ENCODE assay signal across 13 cellular contexts in genomic region chr15:77251662-77252061, GRCh38.
DNase-seq lines count a peak whose midpoint lies in the region; ATAC-seq and TF ChIP-seq lines count a peak whose summit lies in the region.
"Had no signal": no experiment of that assay in that cellular context is flagged by ENCODE, and none has a peak within 500 bp of the region (broad histone marks: within the 10 kb centered on the region; RNA-seq: fewer than 3 reads in every experiment).

No MANE protein-coding gene starts in this region.

- no peaks in the 10 kb centered on the region for H3K36me3 ChIP-seq in PC-3 (ENCODE audit: low read depth, low read length)

- POLR2A ChIA-PET in activated CD4-positive, alpha-beta memory T cell treated with anti-CD3 and anti-CD28 coated beads for 36 hours (lab: Charles Lee), result no interaction called here
- POLR2A ChIA-PET in activated CD4-positive, alpha-beta memory T cell treated with anti-CD3 and anti-CD28 coated beads, Interleukin-2, amount 10 ng/mL, durations not matched to agents 7 days and 5 days (lab: Charles Lee), result no interaction called here
- POLR2A ChIA-PET in PC-3 (lab: Charles Lee; ENCODE audit: unreplicated experiment), result no interaction called here

- peaks cover 2% of the 10 kb centered on the region for H3K4me1 Mint-ChIP-seq in activated CD4-positive, alpha-beta memory T cell treated with anti-CD3 and anti-CD28 coated beads for 36 hours (ENCODE audit: low read depth)
- H3K4me1 Mint-ChIP-seq in activated CD4-positive, alpha-beta memory T cell treated with anti-CD3 and anti-CD28 coated beads, Interleukin-2, amount 10 ng/mL, durations not matched to agents 7 days and 5 days, result no peaks in the 10 kb centered on the region

- no peak overlapping the region for H3K4me3 ChIP-seq in PC-3 (ENCODE audit: low read length)
- H3K4me3 ChIP-seq: left lung, SJSA1, smooth muscle cell had no signal

- H3K9me2 ChIP-seq in PC-3 (replicated peaks; ENCODE audit: low read length), result no peaks in the 10 kb centered on the region

- no peaks in the 10 kb centered on the region for H3K4me1 ChIP-seq in PC-3 (ENCODE audit: insufficient read depth, low read length)
- H3K4me1 ChIP-seq: left lung, SJSA1 had no signal

- H3K27ac ChIP-seq in PC-3 (ENCODE audit: low read length), result no peak overlapping the region
- H3K27ac ChIP-seq: left lung, SJSA1 had no signal

- H3K4me3 Mint-ChIP-seq in activated CD4-positive, alpha-beta memory T cell treated with anti-CD3 and anti-CD28 coated beads for 36 hours, result no peak overlapping the region
- no peak overlapping the region for H3K4me3 Mint-ChIP-seq in activated CD4-positive, alpha-beta memory T cell treated with anti-CD3 and anti-CD28 coated beads, Interleukin-2, amount 10 ng/mL, durations not matched to agents 7 days and 5 days

- H4K20me1 ChIP-seq in PC-3 (ENCODE audit: low read length), result no peaks in the 10 kb centered on the region

- no peaks in the 10 kb centered on the region for H3K27me3 ChIP-seq in PC-3 (ENCODE audit: low read length)
- H3K27me3 ChIP-seq: left lung, SJSA1 had no signal

- H3K9ac ChIP-seq in PC-3 (ENCODE audit: low read length), result no peak overlapping the region

- TF ChIP-seq CTCF in PC-3 (conservative IDR thresholded peaks at IDR 0.05; ENCODE audit: low read depth, low read length), result no peak

- ATAC-seq in PC-3, result no peak
- ATAC-seq: left lung had no signal

- TF ChIP-seq POLR2A in erythroblast (IDR thresholded peaks at IDR 0.05; ENCODE audit: low read length), result no peak

- H3K9me3 ChIP-seq in PC-3 (ENCODE audit: low read length), result no peaks in the 10 kb centered on the region
- H3K9me3 ChIP-seq: left lung, SJSA1 had no signal

- H3K36me3 Mint-ChIP-seq in activated CD4-positive, alpha-beta memory T cell treated with anti-CD3 and anti-CD28 coated beads for 36 hours, result no peaks in the 10 kb centered on the region
- H3K36me3 Mint-ChIP-seq in activated CD4-positive, alpha-beta memory T cell treated with anti-CD3 and anti-CD28 coated beads, Interleukin-2, amount 10 ng/mL, durations not matched to agents 7 days and 5 days (ENCODE audit: low read depth), result no peaks in the 10 kb centered on the region

- no peak overlapping the region for H2AFZ ChIP-seq in PC-3 (ENCODE audit: low read length)

- no peaks in the 10 kb centered on the region for H3K9me3 Mint-ChIP-seq in activated CD4-positive, alpha-beta memory T cell treated with anti-CD3 and anti-CD28 coated beads for 36 hours
- H3K9me3 Mint-ChIP-seq in activated CD4-positive, alpha-beta memory T cell treated with anti-CD3 and anti-CD28 coated beads, Interleukin-2, amount 10 ng/mL, durations not matched to agents 7 days and 5 days, result no peaks in the 10 kb centered on the region

- H3K79me2 ChIP-seq in PC-3 (ENCODE audit: low read length), result no peaks in the 10 kb centered on the region

- no TSS peak for BruUV-seq in PC-3 (replicated peaks; lab: Mats Ljungman, UMichigan)

- CTCF ChIA-PET in activated CD4-positive, alpha-beta memory T cell treated with anti-CD3 and anti-CD28 coated beads for 36 hours (lab: Charles Lee), result interaction anchor here (1.0 kb wide), 1 partner anchor 246 kb away, joined by 3 read pairs; no protein-coding TSS in a partner anchor
- CTCF ChIA-PET in activated CD4-positive, alpha-beta memory T cell treated with anti-CD3 and anti-CD28 coated beads, Interleukin-2, amount 10 ng/mL, durations not matched to agents 7 days and 5 days (lab: Charles Lee), result no interaction called here
- CTCF ChIA-PET in PC-3 (lab: Charles Lee), result no interaction called here

- H3K27ac Mint-ChIP-seq in activated CD4-positive, alpha-beta memory T cell treated with anti-CD3 and anti-CD28 coated beads for 36 hours, result no peak overlapping the region
- no peak overlapping the region for H3K27ac Mint-ChIP-seq in activated CD4-positive, alpha-beta memory T cell treated with anti-CD3 and anti-CD28 coated beads, Interleukin-2, amount 10 ng/mL, durations not matched to agents 7 days and 5 days

- intact Hi-C loops in activated CD4-positive, alpha-beta memory T cell treated with anti-CD3 and anti-CD28 coated beads for 36 hours (cut with micrococcal nuclease), result no loop called here
- intact Hi-C loops in PC-3 (cut with micrococcal nuclease), result no loop called here

- peak; percentile 18 for DNase-seq in activated CD4-positive, alpha-beta memory T cell treated with anti-CD3 and anti-CD28 coated beads for 36 hours
- DNase-seq in activated CD4-positive, alpha-beta memory T cell treated with anti-CD3 and anti-CD28 coated beads, Interleukin-2, amount 10 ng/mL, durations not matched to agents 7 days and 5 days, result no peak
- peak; percentile 10 for DNase-seq in PC-3
- peak; percentile 10 to 12 for DNase-seq in erythroblast (lab: John Stamatoyannopoulos, UW)
- DNase-seq in stimulated activated CD4-positive, alpha-beta T cell treated with anti-CD3 and anti-CD28 coated beads, Interleukin-2, amount 100 ng/mL, for 24 hours, result peak; percentile 11 to 17
- DNase-seq in COLO829 (ENCODE audit: low spot score), result no peak
- DNase-seq in NCI-H774 (lab: John Stamatoyannopoulos, UW), result no peak
- no peak for DNase-seq in Ammon's horn (ENCODE audit: low spot score)
- DNase-seq: activated gamma-delta T cell treated with Interleukin-2 at 50 U/mL for 16 hours, left lung, NCI-H1048 had no signal

- no peaks in the 10 kb centered on the region for H3K27me3 Mint-ChIP-seq in activated CD4-positive, alpha-beta memory T cell treated with anti-CD3 and anti-CD28 coated beads for 36 hours
- no peaks in the 10 kb centered on the region for H3K27me3 Mint-ChIP-seq in activated CD4-positive, alpha-beta memory T cell treated with anti-CD3 and anti-CD28 coated beads, Interleukin-2, amount 10 ng/mL, durations not matched to agents 7 days and 5 days

- H3F3A ChIP-seq in PC-3 (ENCODE audit: low read length, unreplicated experiment), result no peaks in the 10 kb centered on the region

- H3K4me2 ChIP-seq in PC-3 (ENCODE audit: low read length), result no peak overlapping the region
- H3K4me2 ChIP-seq: smooth muscle cell had no signal

Comparison
In these comparisons a context has a peak if more than half of its experiments do, and no peak if none do; other contexts are left out.
1. DNase-seq: peak in activated CD4-positive, alpha-beta memory T cell treated with anti-CD3 and anti-CD28 coated beads for 36 hours (single experiment), PC-3 (single experiment), erythroblast (2 of 2) and stimulated activated CD4-positive, alpha-beta T cell treated with anti-CD3 and anti-CD28 coated beads, Interleukin-2, amount 100 ng/mL, for 24 hours (2 of 2); none in activated CD4-positive, alpha-beta memory T cell treated with anti-CD3 and anti-CD28 coated beads, Interleukin-2, amount 10 ng/mL, durations not matched to agents 7 days and 5 days (single experiment), COLO829 (single experiment), NCI-H774 (single experiment) and Ammon's horn (single experiment).